23 cellular contexts compared by ENCODE assay signal in the genomic region with DNA sequence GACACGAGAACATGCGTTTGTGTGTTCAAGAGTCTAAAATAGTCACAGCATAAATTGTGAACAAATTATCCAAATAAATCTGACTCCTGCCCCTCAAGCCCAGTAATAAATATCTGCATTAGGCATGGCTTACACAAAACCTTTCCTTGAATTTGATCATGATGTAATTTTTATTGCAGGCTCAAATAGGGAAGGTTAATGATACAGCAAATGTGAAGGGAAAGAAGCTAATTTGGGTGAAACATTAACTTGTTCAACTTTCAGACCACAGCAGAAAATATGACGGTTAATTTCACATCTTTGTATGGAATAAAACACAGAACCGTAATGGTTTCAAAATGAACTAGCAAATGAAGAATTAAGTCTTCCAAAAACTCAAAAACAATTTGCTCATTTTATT.
"Had no signal": no experiment of that assay in that cellular context is flagged by ENCODE, and none has a peak within 500 bp of the region (broad histone marks: within the 10 kb centered on the region; RNA-seq: fewer than 3 reads in every experiment).

No MANE protein-coding gene starts in this region.

- H3K4me1 ChIP-seq: heart left ventricle, left ventricle myocardium inferior, parathyroid adenoma, psoas muscle, right atrium auricular region, right lobe of liver, stomach, testis, thyroid gland, transverse colon, upper lobe of left lung had no signal

- H2AFZ ChIP-seq: parathyroid adenoma had no signal

- H3K36me3 ChIP-seq: heart left ventricle, left ventricle myocardium inferior, neutrophil, right atrium auricular region, right lobe of liver, stomach, thyroid gland, transverse colon, upper lobe of left lung, vagina had no signal

- H3K9ac ChIP-seq: parathyroid adenoma had no signal

- H3K9me3 ChIP-seq: neutrophil, psoas muscle, right atrium auricular region, right lobe of liver, stomach, testis, thyroid gland, transverse colon, upper lobe of left lung, vagina had no signal

- H3K27me3 ChIP-seq: neutrophil, right atrium auricular region, right lobe of liver, stomach, testis, thyroid gland, transverse colon, upper lobe of left lung, vagina had no signal

- H3K79me2 ChIP-seq: parathyroid adenoma had no signal

- DNase-seq: glutamatergic neuron; heart left ventricle; left ventricle myocardium inferior; midbrain; naive thymus-derived CD8-positive, alpha-beta T cell; occipital lobe; psoas muscle; right lobe of liver; stimulated activated CD4-positive, alpha-beta T cell treated with anti-CD3 and anti-CD28 coated beads, Interleukin-12 subunit alpha, Interleukin-12 subunit beta, amount 100 ng/mL, for 4 hours; stimulated activated CD4-positive, alpha-beta T cell treated with anti-CD3 and anti-CD28 coated beads, Interleukin-15, amount 100 ng/mL, for 24 hours; stimulated activated CD4-positive, alpha-beta T cell treated with anti-CD3 and anti-CD28 coated beads, Interleukin-2, amount 100 ng/mL, for 24 hours; stimulated activated CD4-positive, alpha-beta T cell treated with anti-CD3 and anti-CD28 coated beads, Interleukin-4, amount 100 ng/mL, for 1 hour; stimulated activated naive B cell treated with anti-CD40 and anti-IgM and Interleukin-4, amounts not matched to agents 10 μg/mL and 1 μg/mL and 100 μg/mL, for 72 hours; stimulated activated naive CD8-positive, alpha-beta T cell treated with anti-CD3 and anti-CD28 coated beads, Interleukin-15, Interleukin-2, amounts not matched to agents 100 U/mL and 50 U/mL, for 24 hours; stomach; testis; thyroid gland; transverse colon; upper lobe of left lung had no signal

- ATAC-seq: heart left ventricle; naive thymus-derived CD8-positive, alpha-beta T cell; psoas muscle; right lobe of liver; stimulated activated naive B cell treated with anti-CD40 and anti-IgM and Interleukin-4, amounts not matched to agents 10 μg/mL and 1 μg/mL and 100 μg/mL, for 72 hours; stimulated activated naive CD8-positive, alpha-beta T cell treated with anti-CD3 and anti-CD28 coated beads, Interleukin-15, Interleukin-2, amounts not matched to agents 100 U/mL and 50 U/mL, for 24 hours had no signal

- H3K4me3 ChIP-seq: heart left ventricle, left ventricle myocardium inferior, psoas muscle, right atrium auricular region, right lobe of liver, stomach, testis, thyroid gland, transverse colon, upper lobe of left lung, vagina had no signal

- H3K27ac ChIP-seq: heart left ventricle, left ventricle myocardium inferior, neutrophil, parathyroid adenoma, psoas muscle, right atrium auricular region, right lobe of liver, stomach, testis, thyroid gland, upper lobe of left lung, vagina had no signal
